In the genomic region with DNA sequence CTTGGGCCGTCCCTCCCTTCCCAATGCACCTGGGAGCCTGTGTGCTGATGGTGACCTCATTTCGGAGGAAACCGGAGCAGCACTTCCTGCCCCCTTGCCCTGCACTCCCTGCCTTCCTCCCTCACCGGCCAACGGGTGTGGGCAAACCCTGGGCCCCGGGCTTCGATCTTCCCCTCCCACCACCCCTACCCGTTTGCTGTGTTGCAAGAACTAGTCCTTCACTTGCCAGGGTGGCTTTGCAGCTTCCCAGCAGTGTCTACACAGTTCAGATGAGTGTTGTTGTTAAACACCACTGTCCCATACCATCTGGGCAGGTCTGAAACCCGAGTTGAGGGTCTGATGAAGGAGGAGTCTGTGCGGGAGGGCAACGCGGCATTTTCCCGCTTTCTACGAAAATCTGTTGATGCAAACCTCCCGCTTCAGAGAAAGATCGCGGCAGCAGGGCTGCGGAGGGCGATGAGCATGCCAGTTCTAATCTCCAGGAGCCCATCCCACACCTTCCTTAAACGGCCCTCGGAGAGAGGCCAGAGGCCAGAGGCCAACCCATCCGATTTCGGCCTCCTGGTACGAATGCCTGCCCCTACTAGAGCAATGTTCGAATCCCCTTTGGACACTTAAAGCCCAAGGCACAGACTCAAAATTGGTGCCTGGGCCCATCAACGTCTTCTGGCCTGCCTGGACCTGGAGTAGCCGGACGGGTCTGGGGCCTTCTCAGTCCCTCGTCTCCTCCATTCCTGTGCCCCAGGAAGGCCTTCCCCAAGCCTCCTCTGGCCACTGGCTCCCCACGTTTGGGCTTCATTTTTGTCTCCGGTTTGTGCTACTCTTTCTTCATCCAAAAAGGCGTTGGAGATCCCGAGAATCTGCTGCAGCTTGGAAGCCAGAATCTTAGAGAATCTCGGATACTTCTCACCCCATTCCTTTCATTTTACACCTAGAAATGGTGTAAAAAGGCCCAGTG, we compare ENCODE assay signal across 1 cellular context.
TF ChIP-seq lines count a peak whose summit lies in the region.

No MANE protein-coding gene starts in this region.

TF ChIP-seq in HEK293, 187 proteins besides CTCF, POLR2A, EP300 and RAD21 (continued from another document):
- TF ChIP-seq, protein P1, sequence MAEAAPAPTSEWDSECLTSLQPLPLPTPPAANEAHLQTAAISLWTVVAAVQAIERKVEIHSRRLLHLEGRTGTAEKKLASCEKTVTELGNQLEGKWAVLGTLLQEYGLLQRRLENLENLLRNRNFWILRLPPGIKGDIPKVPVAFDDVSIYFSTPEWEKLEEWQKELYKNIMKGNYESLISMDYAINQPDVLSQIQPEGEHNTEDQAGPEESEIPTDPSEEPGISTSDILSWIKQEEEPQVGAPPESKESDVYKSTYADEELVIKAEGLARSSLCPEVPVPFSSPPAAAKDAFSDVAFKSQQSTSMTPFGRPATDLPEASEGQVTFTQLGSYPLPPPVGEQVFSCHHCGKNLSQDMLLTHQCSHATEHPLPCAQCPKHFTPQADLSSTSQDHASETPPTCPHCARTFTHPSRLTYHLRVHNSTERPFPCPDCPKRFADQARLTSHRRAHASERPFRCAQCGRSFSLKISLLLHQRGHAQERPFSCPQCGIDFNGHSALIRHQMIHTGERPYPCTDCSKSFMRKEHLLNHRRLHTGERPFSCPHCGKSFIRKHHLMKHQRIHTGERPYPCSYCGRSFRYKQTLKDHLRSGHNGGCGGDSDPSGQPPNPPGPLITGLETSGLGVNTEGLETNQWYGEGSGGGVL (tag by site-specific recombination; IDR thresholded peaks at IDR 0.05) = 0 out of 2 replicates have a peak, but pooled peaks have one; percentile 14
- TF ChIP-seq, protein P2, sequence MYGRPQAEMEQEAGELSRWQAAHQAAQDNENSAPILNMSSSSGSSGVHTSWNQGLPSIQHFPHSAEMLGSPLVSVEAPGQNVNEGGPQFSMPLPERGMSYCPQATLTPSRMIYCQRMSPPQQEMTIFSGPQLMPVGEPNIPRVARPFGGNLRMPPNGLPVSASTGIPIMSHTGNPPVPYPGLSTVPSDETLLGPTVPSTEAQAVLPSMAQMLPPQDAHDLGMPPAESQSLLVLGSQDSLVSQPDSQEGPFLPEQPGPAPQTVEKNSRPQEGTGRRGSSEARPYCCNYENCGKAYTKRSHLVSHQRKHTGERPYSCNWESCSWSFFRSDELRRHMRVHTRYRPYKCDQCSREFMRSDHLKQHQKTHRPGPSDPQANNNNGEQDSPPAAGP (tag by site-specific recombination; IDR thresholded peaks at IDR 0.05) = peak; percentile 68
- 0 out of 2 replicates have a peak, but pooled peaks have one; percentile 20 for TF ChIP-seq ZBTB48 (tag by site-specific recombination; IDR thresholded peaks at IDR 0.05)
- no peak for TF ChIP-seq ZNF24 (tag by site-specific recombination; IDR thresholded peaks at IDR 0.05)
- peak; percentile 52; the same call in 1 of the 2 replicates for TF ChIP-seq WT1 (tag by site-specific recombination; IDR thresholded peaks at IDR 0.05)
- peak; percentile 73; the same call in 1 of the 2 replicates for TF ChIP-seq ZNF600 (tag by site-specific recombination; IDR thresholded peaks at IDR 0.05)
- TF ChIP-seq, protein P3, sequence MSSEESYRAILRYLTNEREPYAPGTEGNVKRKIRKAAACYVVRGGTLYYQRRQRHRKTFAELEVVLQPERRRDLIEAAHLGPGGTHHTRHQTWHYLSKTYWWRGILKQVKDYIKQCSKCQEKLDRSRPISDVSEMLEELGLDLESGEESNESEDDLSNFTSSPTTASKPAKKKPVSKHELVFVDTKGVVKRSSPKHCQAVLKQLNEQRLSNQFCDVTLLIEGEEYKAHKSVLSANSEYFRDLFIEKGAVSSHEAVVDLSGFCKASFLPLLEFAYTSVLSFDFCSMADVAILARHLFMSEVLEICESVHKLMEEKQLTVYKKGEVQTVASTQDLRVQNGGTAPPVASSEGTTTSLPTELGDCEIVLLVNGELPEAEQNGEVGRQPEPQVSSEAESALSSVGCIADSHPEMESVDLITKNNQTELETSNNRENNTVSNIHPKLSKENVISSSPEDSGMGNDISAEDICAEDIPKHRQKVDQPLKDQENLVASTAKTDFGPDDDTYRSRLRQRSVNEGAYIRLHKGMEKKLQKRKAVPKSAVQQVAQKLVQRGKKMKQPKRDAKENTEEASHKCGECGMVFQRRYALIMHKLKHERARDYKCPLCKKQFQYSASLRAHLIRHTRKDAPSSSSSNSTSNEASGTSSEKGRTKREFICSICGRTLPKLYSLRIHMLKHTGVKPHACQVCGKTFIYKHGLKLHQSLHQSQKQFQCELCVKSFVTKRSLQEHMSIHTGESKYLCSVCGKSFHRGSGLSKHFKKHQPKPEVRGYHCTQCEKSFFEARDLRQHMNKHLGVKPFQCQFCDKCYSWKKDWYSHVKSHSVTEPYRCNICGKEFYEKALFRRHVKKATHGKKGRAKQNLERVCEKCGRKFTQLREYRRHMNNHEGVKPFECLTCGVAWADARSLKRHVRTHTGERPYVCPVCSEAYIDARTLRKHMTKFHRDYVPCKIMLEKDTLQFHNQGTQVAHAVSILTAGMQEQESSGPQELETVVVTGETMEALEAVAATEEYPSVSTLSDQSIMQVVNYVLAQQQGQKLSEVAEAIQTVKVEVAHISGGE (tag by site-specific recombination; conservative IDR thresholded peaks at IDR 0.05; ENCODE audit: low read depth) = no peak
